Comparison of ENCODE assay signal across 13 cellular contexts in the genomic region with DNA sequence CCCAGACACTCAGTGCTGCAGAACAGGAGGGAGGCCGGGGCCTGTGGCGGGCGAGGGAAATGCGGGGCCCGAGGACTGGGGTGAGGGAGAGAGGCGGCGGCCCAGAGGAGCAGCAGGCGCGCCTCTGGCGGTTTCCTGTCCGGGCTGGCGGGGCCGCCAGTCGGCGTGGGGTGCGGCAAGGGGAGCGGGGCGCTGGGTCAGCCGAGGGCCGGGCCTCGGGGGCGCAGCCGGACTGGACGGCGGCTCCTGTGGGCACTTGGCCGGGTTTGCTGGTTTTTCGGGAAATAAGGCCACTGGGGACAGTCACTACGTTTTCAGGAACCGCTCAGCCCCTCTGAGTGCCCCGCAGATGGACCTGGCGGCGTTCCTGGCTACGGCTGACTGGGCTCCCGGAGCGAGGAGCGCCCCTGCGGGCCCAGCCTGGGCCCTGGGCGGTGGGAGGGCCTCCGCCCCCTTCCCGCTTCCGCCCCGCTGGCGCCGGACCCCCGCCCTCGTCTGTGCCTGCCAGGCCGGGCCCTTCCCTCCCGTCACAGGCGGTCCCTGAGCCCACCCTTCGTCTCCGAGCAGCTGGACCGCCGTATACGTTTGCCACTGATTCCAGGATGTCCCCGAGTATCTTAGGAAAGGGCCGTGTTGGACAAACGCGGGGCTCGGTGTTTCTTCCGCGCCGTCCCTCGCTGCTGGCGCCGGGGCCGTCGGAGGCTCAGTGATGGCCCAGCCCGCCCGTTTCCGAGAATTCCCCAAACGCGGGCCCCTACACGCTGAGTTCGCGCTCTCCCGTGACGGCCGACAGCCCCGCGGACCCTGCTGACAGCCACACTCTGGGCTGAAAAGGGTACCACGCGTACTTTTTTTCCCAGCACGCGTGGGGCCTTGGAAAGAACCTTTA.
A peak's percentile ranks its signal among the peaks of the same experiment; 100 is the strongest.
DNase-seq lines count a peak whose midpoint lies in the region; ATAC-seq, FAIRE-seq and TF ChIP-seq lines count a peak whose summit lies in the region.
"Had no signal": no experiment of that assay in that cellular context is flagged by ENCODE, and none has a peak within 500 bp of the region (broad histone marks: within the 10 kb centered on the region; RNA-seq: fewer than 3 reads in every experiment).

No MANE protein-coding gene starts in this region.

- H3K4me3 ChIP-seq in AG04450 (ENCODE audit: low read depth, low read length) (0 out of 2 replicates have a peak overlapping the region, but pooled peaks have one; percentile 13), choroid plexus epithelial cell (ENCODE audit: low read depth, low read length) (peak overlapping the region; percentile 35), iPS-15b (ENCODE audit: low read depth, low read length) (peak overlapping the region; percentile 26), psoas muscle (peak overlapping the region; percentile 60)
- H3K4me3 ChIP-seq: cardiac muscle cell, SJSA1 had no signal

- CTCF ChIA-PET in AG04450 (lab: Charles Lee), result no interaction called here

- WGBS in psoas muscle, 3 donors, result 32 to 33% (median 32%) methylated on average over 63 to 84 of the region's 84 CpGs

- no peaks in the 10 kb centered on the region for H3K4me1 ChIP-seq in iPS-15b (ENCODE audit: control insufficient read depth, insufficient read depth, low read length)
- no peaks in the 10 kb centered on the region for H3K4me1 ChIP-seq in psoas muscle
- H3K4me1 ChIP-seq: SJSA1 had no signal

- DNase-seq in AG04450 (ENCODE audit: low read depth, low spot score) (no peak), choroid plexus epithelial cell (ENCODE audit: low read depth) (peak; percentile 9), psoas muscle (peak; percentile 55 to 64), DMS53 treated with DMSO at 0.1 percent for 48 hours (lab: John Stamatoyannopoulos, UW; ENCODE audit: unreplicated experiment) (no peak), HuH-7 (ENCODE audit: low spot score) (no peak), ecto neural progenitor cell (ENCODE audit: low spot score) (no peak), urothelium cell line (ENCODE audit: low spot score) (no peak)
- DNase-seq: activated CD8-positive, alpha-beta T cell treated with anti-CD3 and anti-CD28 coated beads, Interleukin-2, amount 10 ng/mL, durations not matched to agents 7 days and 5 days; NCI-H2227 treated with DMSO at 0.1 percent for 48 hours had no signal

- H3K9me3 ChIP-seq in AG04450 (ENCODE audit: control insufficient read depth, insufficient read depth, low read length) (peaks cover 6% of the 10 kb centered on the region; the same call in 1 of the 2 replicates), iPS-15b (ENCODE audit: control insufficient read depth, insufficient read depth, low read length) (no peaks in the 10 kb centered on the region), psoas muscle (no peaks in the 10 kb centered on the region)
- H3K9me3 ChIP-seq: SJSA1 had no signal

- H3K36me3 ChIP-seq in iPS-15b (ENCODE audit: control insufficient read depth, insufficient read depth, low read length), result no peaks in the 10 kb centered on the region
- H3K36me3 ChIP-seq in psoas muscle (ENCODE audit: insufficient read depth in 1 of 2, low read depth in 1 of 2), result peaks cover 0 to 5% of the 10 kb centered on the region in 2 donors
- H3K36me3 ChIP-seq: cardiac muscle cell, SJSA1 had no signal

- peak; percentile 28 to 58 (median 46) for ATAC-seq in psoas muscle
- ATAC-seq: activated CD8-positive, alpha-beta T cell treated with anti-CD3 and anti-CD28 coated beads, Interleukin-2, amount 10 ng/mL, durations not matched to agents 7 days and 5 days had no signal

- H3K27ac ChIP-seq in AG04450 (ENCODE audit: low read depth, low read length) (no peak overlapping the region), psoas muscle (peak overlapping the region; percentile 57)
- H3K27ac ChIP-seq: cardiac muscle cell, SJSA1 had no signal

- no peak for FAIRE-seq in urothelium cell line (lab: Jason Lieb, UNC)
- FAIRE-seq: islet of Langerhans had no signal

- no peak for TF ChIP-seq CTCF in AG04450 (IDR thresholded peaks at IDR 0.05; ENCODE audit: low read depth, low read length)
- no peak for TF ChIP-seq CTCF in choroid plexus epithelial cell (conservative IDR thresholded peaks at IDR 0.05; ENCODE audit: low read depth, low read length)
- no peak for TF ChIP-seq CTCF in psoas muscle (IDR thresholded peaks at IDR 0.05)

- H3K9ac ChIP-seq in iPS-15b (ENCODE audit: low read depth, low read length), result no peak overlapping the region

- peaks cover 21% of the 10 kb centered on the region for H3K27me3 ChIP-seq in AG04450 (ENCODE audit: control insufficient read depth, insufficient read depth, low read length)
- no peaks in the 10 kb centered on the region for H3K27me3 ChIP-seq in iPS-15b (ENCODE audit: control insufficient read depth, insufficient read depth, low read length)
- peaks cover 0 to 1% (median 0%) of the 10 kb centered on the region in 3 donors for H3K27me3 ChIP-seq in psoas muscle (ENCODE audit: insufficient read depth in 3 of 3, low read length in 2 of 3)
- H3K27me3 ChIP-seq: SJSA1 had no signal

- intact Hi-C loops in psoas muscle (cut with DNase I), result no loop called here

- POLR2A ChIA-PET in AG04450 (lab: Yijun Ruan, JAX), result no interaction called here

Comparison
In these comparisons a context has a peak if more than half of its experiments do, and no peak if none do; other contexts are left out.
1. DNase-seq: peak in choroid plexus epithelial cell (single experiment) and psoas muscle (2 of 2); none in AG04450 (single experiment), DMS53 treated with DMSO at 0.1 percent for 48 hours (single experiment), HuH-7 (single experiment), ecto neural progenitor cell (single experiment) and urothelium cell line (single experiment).
2. Peak in every context shown above with its lines, with median percentiles within 50 percentile points of each other: H3K4me3 ChIP-seq.